Comparison of ENCODE assay signal across 8 cellular contexts in genomic region chr3:42831321-42831713, GRCh38. TPM values are rescaled to one million over a fixed set of nuclear protein-coding genes. Genes with fewer than 3 reads are reported as not detected.
DNase-seq lines count a peak whose midpoint lies in the region; ATAC-seq and TF ChIP-seq lines count a peak whose summit lies in the region.

No MANE protein-coding gene starts in this region.

- H3K27ac ChIP-seq in liver (ENCODE audit: low read depth in 1 of 2, low read length in 2 of 2): peak overlapping the region; percentile 34 to 48

- no peak overlapping the region for H3K4me3 ChIP-seq in liver (ENCODE audit: low read depth in 1 of 3, low read length in 3 of 3)

- DNase-seq in COLO668 (lab: John Stamatoyannopoulos, UW; ENCODE audit: unreplicated experiment): peak; percentile 62
- DNase-seq in HCEC 1CT: peak; percentile 54
- DNase-seq in NCI-H2227 (lab: John Stamatoyannopoulos, UW; ENCODE audit: unreplicated experiment): peak; percentile 65
- DNase-seq in activated CD4-positive, CD25-positive, alpha-beta regulatory T cell treated with anti-CD3 and anti-CD28 coated beads, Interleukin-2, amount 50 U/mL, for 72 hours: peak; percentile 78
- peak; percentile 52 for DNase-seq in cerebellar cortex (ENCODE audit: low spot score)
- DNase-seq in stimulated activated CD4-positive, alpha-beta T cell treated with anti-CD3 and anti-CD28 coated beads, TNF-alpha, amount 100 ng/mL, for 48 hours (ENCODE audit: low read depth in 3 of 3): peak; percentile 60 to 84 (median 70)

- 11% methylated on average over 3 of the region's 3 CpGs for WGBS in liver

- peak; percentile 93 for TF ChIP-seq CTCF in liver (IDR thresholded peaks at IDR 0.05; ENCODE audit: low read depth, low read length, missing input control)

- peaks cover 6 to 44% (median 40%) of the 10 kb centered on the region in 4 donors for H3K4me1 ChIP-seq in liver (ENCODE audit: control insufficient read depth in 4 of 4, insufficient read depth in 4 of 4, low read length in 3 of 4)

- ATAC-seq in GM21390 (IDR thresholded peaks at IDR 0.05; ENCODE audit: unreplicated experiment): no peak

- peak overlapping the region in 1 of 2 donors; percentile 26 for H3K9ac ChIP-seq in liver (ENCODE audit: low read depth in 1 of 2, low read length in 2 of 2)

- H3K36me3 ChIP-seq in liver (ENCODE audit: control insufficient read depth in 4 of 4, insufficient read depth in 3 of 4, low read depth in 1 of 4, low read length in 3 of 4): no peaks in the 10 kb centered on the region

- no peaks in the 10 kb centered on the region for H3K9me3 ChIP-seq in liver (ENCODE audit: control insufficient read depth in 4 of 4, low read length in 3 of 4)

- TF ChIP-seq RAD21 in liver (IDR thresholded peaks at IDR 0.05): peak; percentile 92 to 97

- H3K27me3 ChIP-seq in liver (ENCODE audit: control insufficient read depth in 4 of 4, insufficient read depth in 4 of 4, low read length in 3 of 4): no peaks in the 10 kb centered on the region

TF ChIP-seq in liver, 16 proteins besides CTCF, POLR2A, EP300 and RAD21:
- peak; percentile 39 to 62 for TF ChIP-seq RXRA (IDR thresholded peaks at IDR 0.05)
- TF ChIP-seq FOXA2 (IDR thresholded peaks at IDR 0.05): no peak
- TF ChIP-seq MAX (IDR thresholded peaks at IDR 0.05): peak; percentile 12
- no peak for TF ChIP-seq NR2F2 (IDR thresholded peaks at IDR 0.05)
- peak; percentile 19 for TF ChIP-seq ATF3 (IDR thresholded peaks at IDR 0.05)
- TF ChIP-seq JUND (IDR thresholded peaks at IDR 0.05): no peak
- peak in 1 of 2 donors; percentile 20 for TF ChIP-seq GABPA (IDR thresholded peaks at IDR 0.05 in 1 of 2, conservative IDR thresholded peaks at IDR 0.05 in 1 of 2)
- no peak for TF ChIP-seq EGR1 (IDR thresholded peaks at IDR 0.05; ENCODE audit: low read depth in 2 of 2)
- TF ChIP-seq REST (IDR thresholded peaks at IDR 0.05): no peak
- peak; percentile 67 for TF ChIP-seq YY1 (IDR thresholded peaks at IDR 0.05)
- no peak for TF ChIP-seq FOXA1 (IDR thresholded peaks at IDR 0.05)
- peak; percentile 4 for TF ChIP-seq HNF4G (IDR thresholded peaks at IDR 0.05)
- TF ChIP-seq TAF1 (conservative IDR thresholded peaks at IDR 0.05): no peak
- no peak for TF ChIP-seq ZBTB33 (IDR thresholded peaks at IDR 0.05)
- TF ChIP-seq HNF4A (conservative IDR thresholded peaks at IDR 0.05): peak; percentile 48 to 61
- peak; percentile 68 for TF ChIP-seq SP1 (IDR thresholded peaks at IDR 0.05)

RNA-seq across cellular contexts. Expression of gene ACKR2, which starts 22.1 kb away (rescaled TPM):
- 10 to 100 TPM; 12.5 to 19.3 TPM for total RNA-seq in liver
- polyA plus RNA-seq in liver: 1 to 10 TPM; 7.3 to 9.2 TPM

RNA-seq across cellular contexts. Expression of gene HIGD1A, which starts 27.0 kb away (rescaled TPM):
- 100 to 1,000 TPM; 117 to 234 TPM for total RNA-seq in liver
- polyA plus RNA-seq in liver: 100 to 1,000 TPM; 256 TPM

RNA-seq across cellular contexts. Expression of gene CYP8B1, which starts 44.4 kb away (rescaled TPM):
- total RNA-seq in liver: 100 to 1,000 TPM in 1 of 2 donors, 10 to 100 TPM in 1; 21.2 to 490 TPM
- polyA plus RNA-seq in liver: 100 to 1,000 TPM; 218 to 229 TPM

RNA-seq across cellular contexts. Expression of gene CCDC13, which starts 58.3 kb away (rescaled TPM):
- total RNA-seq in liver: 1 to 10 TPM in 1 of 2 donors, under 1 TPM in 1; 0.42 to 2.3 TPM
- 1 to 10 TPM in 1 of 2 donors, under 1 TPM in 1; 0.69 to 1.4 TPM for polyA plus RNA-seq in liver
